ENCODE assay signal across 1 cellular context in the genomic region with DNA sequence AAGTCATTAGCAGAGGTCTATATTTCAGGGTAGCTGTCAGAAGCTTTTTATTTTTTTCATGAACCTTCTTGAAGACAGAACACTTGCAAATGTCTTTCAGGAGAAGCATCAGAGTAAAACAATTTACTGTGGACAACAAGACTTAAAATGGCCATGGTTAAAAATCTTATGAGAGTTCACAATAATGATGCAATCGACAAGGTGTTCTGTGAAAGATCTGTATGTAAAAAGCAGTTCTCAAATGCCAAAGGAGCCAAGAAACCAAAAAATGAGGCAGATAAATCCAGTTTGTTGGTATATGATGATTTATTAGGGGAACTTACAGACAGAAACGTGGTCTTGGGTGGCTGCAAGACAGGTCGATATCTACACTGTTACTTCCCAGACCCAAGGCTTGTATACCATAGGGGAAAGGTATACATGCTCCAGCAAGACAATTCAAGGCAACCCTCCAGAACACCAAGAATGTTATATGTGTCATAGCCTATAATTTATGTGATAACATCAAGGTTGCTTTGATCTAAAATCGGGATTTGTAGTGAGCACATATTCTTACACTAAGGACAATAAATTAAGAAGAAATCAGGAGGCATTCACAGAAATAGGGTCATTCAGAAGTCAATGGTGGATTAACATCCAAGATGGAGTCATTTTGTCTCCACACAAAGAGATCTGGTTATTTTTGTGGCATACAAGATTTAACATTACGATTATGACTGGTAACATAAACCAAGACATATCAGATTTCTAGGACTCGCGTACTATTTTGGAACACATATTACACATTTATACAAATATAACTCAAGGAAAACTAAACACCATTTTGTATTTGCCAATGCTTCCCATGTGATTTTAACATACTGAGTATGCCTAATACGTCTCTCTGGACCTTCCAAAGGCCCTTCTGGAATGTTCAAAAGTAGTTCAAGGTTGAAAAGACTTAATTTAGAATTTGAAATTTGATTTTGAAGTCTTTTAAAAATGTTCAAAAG.
TF ChIP-seq lines count a peak whose summit lies in the region.

No MANE protein-coding gene starts in this region.

TF ChIP-seq in liver, 16 proteins besides CTCF, POLR2A, EP300 and RAD21 (continued from another document):
- TF ChIP-seq, protein P1, sequence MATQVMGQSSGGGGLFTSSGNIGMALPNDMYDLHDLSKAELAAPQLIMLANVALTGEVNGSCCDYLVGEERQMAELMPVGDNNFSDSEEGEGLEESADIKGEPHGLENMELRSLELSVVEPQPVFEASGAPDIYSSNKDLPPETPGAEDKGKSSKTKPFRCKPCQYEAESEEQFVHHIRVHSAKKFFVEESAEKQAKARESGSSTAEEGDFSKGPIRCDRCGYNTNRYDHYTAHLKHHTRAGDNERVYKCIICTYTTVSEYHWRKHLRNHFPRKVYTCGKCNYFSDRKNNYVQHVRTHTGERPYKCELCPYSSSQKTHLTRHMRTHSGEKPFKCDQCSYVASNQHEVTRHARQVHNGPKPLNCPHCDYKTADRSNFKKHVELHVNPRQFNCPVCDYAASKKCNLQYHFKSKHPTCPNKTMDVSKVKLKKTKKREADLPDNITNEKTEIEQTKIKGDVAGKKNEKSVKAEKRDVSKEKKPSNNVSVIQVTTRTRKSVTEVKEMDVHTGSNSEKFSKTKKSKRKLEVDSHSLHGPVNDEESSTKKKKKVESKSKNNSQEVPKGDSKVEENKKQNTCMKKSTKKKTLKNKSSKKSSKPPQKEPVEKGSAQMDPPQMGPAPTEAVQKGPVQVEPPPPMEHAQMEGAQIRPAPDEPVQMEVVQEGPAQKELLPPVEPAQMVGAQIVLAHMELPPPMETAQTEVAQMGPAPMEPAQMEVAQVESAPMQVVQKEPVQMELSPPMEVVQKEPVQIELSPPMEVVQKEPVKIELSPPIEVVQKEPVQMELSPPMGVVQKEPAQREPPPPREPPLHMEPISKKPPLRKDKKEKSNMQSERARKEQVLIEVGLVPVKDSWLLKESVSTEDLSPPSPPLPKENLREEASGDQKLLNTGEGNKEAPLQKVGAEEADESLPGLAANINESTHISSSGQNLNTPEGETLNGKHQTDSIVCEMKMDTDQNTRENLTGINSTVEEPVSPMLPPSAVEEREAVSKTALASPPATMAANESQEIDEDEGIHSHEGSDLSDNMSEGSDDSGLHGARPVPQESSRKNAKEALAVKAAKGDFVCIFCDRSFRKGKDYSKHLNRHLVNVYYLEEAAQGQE (IDR thresholded peaks at IDR 0.05): no peak
- no peak for TF ChIP-seq EGR1 (IDR thresholded peaks at IDR 0.05; ENCODE audit: low read depth in 2 of 2)
- no peak for TF ChIP-seq HNF4A (conservative IDR thresholded peaks at IDR 0.05)
- no peak for TF ChIP-seq RXRA (IDR thresholded peaks at IDR 0.05)
- TF ChIP-seq NR2F2 (IDR thresholded peaks at IDR 0.05): no peak
